Comparison of ENCODE assay signal across 1 cellular context in the genomic region with DNA sequence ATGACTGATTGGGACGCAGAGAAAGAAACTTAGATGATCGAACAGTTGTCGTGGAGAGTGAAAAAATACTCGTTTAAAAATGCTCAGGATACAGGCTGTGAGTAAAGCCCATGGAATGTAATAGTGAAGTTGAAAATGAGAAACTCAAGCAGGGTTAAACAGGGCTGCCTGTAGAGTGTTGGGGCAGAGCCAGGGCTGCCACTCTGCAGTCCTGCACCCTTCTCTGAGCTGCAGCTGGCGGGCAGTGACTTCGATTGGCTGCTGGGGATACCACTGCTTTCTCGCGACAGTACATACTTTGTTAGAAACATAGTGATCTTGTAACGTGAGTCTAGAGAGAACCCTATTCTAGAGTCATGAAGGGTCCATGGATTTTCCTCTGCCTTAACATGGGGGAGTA.
TF ChIP-seq lines count a peak whose summit lies in the region.

No MANE protein-coding gene starts in this region.

TF ChIP-seq in SK-N-SH, 30 proteins besides CTCF, POLR2A, EP300 and RAD21 (continued from another document):
- no peak for TF ChIP-seq SMC3 (IDR thresholded peaks at IDR 0.05; ENCODE audit: low read depth, low read length)
TF ChIP-seq in SK-N-SH: peak in this region for 5.
